12 cellular contexts compared by ENCODE assay signal in the genomic region with DNA sequence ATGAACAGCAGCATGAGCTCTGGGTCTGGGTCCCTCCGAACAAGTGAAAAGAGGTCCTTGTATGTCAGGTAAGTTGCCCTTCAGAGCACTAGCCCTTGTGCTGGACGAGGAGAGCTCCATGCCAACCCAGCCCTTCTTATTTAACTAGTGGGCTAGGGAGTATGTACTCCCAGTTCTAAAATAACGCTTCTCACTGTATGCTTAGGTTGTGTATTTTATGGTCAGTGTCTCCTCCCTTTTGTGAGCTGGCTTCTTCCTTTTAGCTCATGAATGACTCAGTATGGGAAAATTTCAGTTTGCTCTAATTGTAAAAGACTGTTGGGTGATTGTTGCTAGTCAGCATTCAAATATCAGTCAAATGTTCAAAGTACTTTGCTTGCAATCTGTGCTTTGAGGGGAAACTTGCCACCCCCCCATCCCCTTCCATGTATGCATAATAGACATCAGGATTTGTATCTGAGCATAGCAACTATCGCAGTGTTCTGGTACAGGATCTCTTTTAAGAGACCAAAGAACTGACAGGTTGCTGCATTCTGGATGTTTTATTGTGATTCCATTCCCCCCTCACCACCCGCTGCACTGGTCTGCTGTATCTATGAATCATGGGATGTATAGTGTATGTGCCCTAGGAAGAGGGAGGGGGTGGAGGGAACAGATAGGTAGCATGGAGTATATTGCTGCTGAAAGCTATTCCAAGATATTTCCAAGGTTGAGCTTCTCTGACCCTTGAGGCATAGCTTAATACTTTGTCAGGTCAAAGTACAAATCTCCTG. TPM values are rescaled to one million over a fixed set of nuclear protein-coding genes. Genes with fewer than 3 reads are reported as not detected.
DNase-seq lines count a peak whose midpoint lies in the region; TF ChIP-seq lines count a peak whose summit lies in the region.
"Had no signal": no experiment of that assay in that cellular context is flagged by ENCODE, and none has a peak within 500 bp of the region (broad histone marks: within the 10 kb centered on the region; RNA-seq: fewer than 3 reads in every experiment).

No MANE protein-coding gene starts in this region.

- H3K9me3 Mint-ChIP-seq in activated naive CD4-positive, alpha-beta T cell treated with anti-CD3 and anti-CD28 coated beads for 36 hours: no peaks in the 10 kb centered on the region
- no peaks in the 10 kb centered on the region for H3K9me3 Mint-ChIP-seq in activated naive CD8-positive, alpha-beta T cell treated with anti-CD3 and anti-CD28 coated beads for 36 hours
- H3K9me3 Mint-ChIP-seq: CD8-positive, alpha-beta memory T cell; central memory CD8-positive, alpha-beta T cell had no signal

- H3K4me3 Mint-ChIP-seq in activated naive CD4-positive, alpha-beta T cell treated with anti-CD3 and anti-CD28 coated beads for 36 hours: no peak overlapping the region
- H3K4me3 Mint-ChIP-seq in activated naive CD8-positive, alpha-beta T cell treated with anti-CD3 and anti-CD28 coated beads for 36 hours: no peak overlapping the region
- H3K4me3 Mint-ChIP-seq: CD8-positive, alpha-beta memory T cell; central memory CD8-positive, alpha-beta T cell had no signal

- H3K36me3 ChIP-seq in ACC112 (ENCODE audit: insufficient read depth, low read length) (no peaks in the 10 kb centered on the region), mesodermal cell (ENCODE audit: control insufficient read depth, insufficient read depth, low read length) (peaks cover 7% of the 10 kb centered on the region)
- H3K36me3 ChIP-seq: neutrophil had no signal

- WGBS in mesodermal cell (ENCODE audit: insufficient coverage in 2 of 2), 2 experiments: 80% methylated on average over 1 of the region's 5 CpGs; no CpG with 5 or more reads in 1 of the 2 experiments

- H3K4me3 ChIP-seq in ACC112 (ENCODE audit: low read depth, low read length): peak overlapping the region; percentile 54; the same call in 1 of the 2 replicates
- peak overlapping the region; percentile 21 for H3K4me3 ChIP-seq in LNCaP clone FGC (ENCODE audit: low read depth, low read length)
- H3K4me3 ChIP-seq in choroid plexus epithelial cell (ENCODE audit: low read depth, low read length): no peak overlapping the region
- H3K4me3 ChIP-seq in mesodermal cell (ENCODE audit: extremely low read depth, insufficient read depth, low read length, poor library complexity, severe bottlenecking): peak overlapping the region; percentile 8

- CTCF ChIA-PET in activated naive CD4-positive, alpha-beta T cell treated with anti-CD3 and anti-CD28 coated beads for 36 hours (lab: Charles Lee): interaction anchor here (0.6 kb wide), 1 partner anchor 1006 kb away, joined by 4 read pairs; no protein-coding TSS in a partner anchor

- no peaks in the 10 kb centered on the region for H3K27me3 Mint-ChIP-seq in activated naive CD4-positive, alpha-beta T cell treated with anti-CD3 and anti-CD28 coated beads for 36 hours (ENCODE audit: low read depth)
- H3K27me3 Mint-ChIP-seq in activated naive CD8-positive, alpha-beta T cell treated with anti-CD3 and anti-CD28 coated beads for 36 hours: no peaks in the 10 kb centered on the region
- H3K27me3 Mint-ChIP-seq: central memory CD8-positive, alpha-beta T cell had no signal

- no peaks in the 10 kb centered on the region for H3K79me2 ChIP-seq in ACC112 (ENCODE audit: control insufficient read depth, insufficient read depth, low read length, unreplicated experiment)

- H3K36me3 Mint-ChIP-seq in activated naive CD4-positive, alpha-beta T cell treated with anti-CD3 and anti-CD28 coated beads for 36 hours (ENCODE audit: low read depth): peaks cover 1% of the 10 kb centered on the region
- peaks cover 3% of the 10 kb centered on the region for H3K36me3 Mint-ChIP-seq in activated naive CD8-positive, alpha-beta T cell treated with anti-CD3 and anti-CD28 coated beads for 36 hours

- H3K27ac ChIP-seq in ACC112 (ENCODE audit: low read depth, low read length) (peak overlapping the region; percentile 89), mesodermal cell (ENCODE audit: low read depth, low read length, severe bottlenecking) (peak overlapping the region; percentile 90)
- H3K27ac ChIP-seq: neutrophil had no signal

- H3K4me1 Mint-ChIP-seq in activated naive CD4-positive, alpha-beta T cell treated with anti-CD3 and anti-CD28 coated beads for 36 hours (ENCODE audit: low read depth): no peaks in the 10 kb centered on the region
- H3K4me1 Mint-ChIP-seq in activated naive CD8-positive, alpha-beta T cell treated with anti-CD3 and anti-CD28 coated beads for 36 hours: peaks cover 4% of the 10 kb centered on the region

- peaks cover 41% of the 10 kb centered on the region for H3K4me1 ChIP-seq in ACC112 (ENCODE audit: control insufficient read depth, insufficient read depth, low read length, unreplicated experiment)
- peaks cover 43% of the 10 kb centered on the region for H3K4me1 ChIP-seq in mesodermal cell (ENCODE audit: control insufficient read depth, insufficient read depth, low read length, poor library complexity, severe bottlenecking)

- intact Hi-C loops in activated naive CD4-positive, alpha-beta T cell treated with anti-CD3 and anti-CD28 coated beads for 36 hours (cut with micrococcal nuclease): no loop called here

- H3K27ac Mint-ChIP-seq in activated naive CD4-positive, alpha-beta T cell treated with anti-CD3 and anti-CD28 coated beads for 36 hours: no peak overlapping the region
- H3K27ac Mint-ChIP-seq in activated naive CD8-positive, alpha-beta T cell treated with anti-CD3 and anti-CD28 coated beads for 36 hours: no peak overlapping the region

- TF ChIP-seq CTCF in LNCaP clone FGC (IDR thresholded peaks at IDR 0.05; ENCODE audit: control insufficient read depth, extremely low read depth, insufficient read depth) (no peak), choroid plexus epithelial cell (conservative IDR thresholded peaks at IDR 0.05; ENCODE audit: low read depth, low read length) (no peak)

- no peak overlapping the region for H2AFZ ChIP-seq in ACC112 (ENCODE audit: low read length, unreplicated experiment)

- H3K27me3 ChIP-seq in ACC112 (ENCODE audit: insufficient read depth, low read length): no peaks in the 10 kb centered on the region
- H3K27me3 ChIP-seq: neutrophil had no signal

- DNase-seq in LNCaP clone FGC (ENCODE audit: low read depth) (no peak), choroid plexus epithelial cell (ENCODE audit: low read depth) (peak; percentile 72), NCI-H1092 treated with DMSO at 0.1 percent for 48 hours (lab: John Stamatoyannopoulos, UW) (no peak), UCSD-AML1 (lab: John Stamatoyannopoulos, UW; ENCODE audit: unreplicated experiment) (no peak)
- DNase-seq in activated naive CD4-positive, alpha-beta T cell treated with anti-CD3 and anti-CD28 coated beads for 36 hours: no peak
- DNase-seq in activated naive CD8-positive, alpha-beta T cell treated with anti-CD3 and anti-CD28 coated beads for 36 hours: no peak
- DNase-seq: CD8-positive, alpha-beta memory T cell; stimulated activated naive CD4-positive, alpha-beta T cell had no signal

- no peaks in the 10 kb centered on the region for H3K9me3 ChIP-seq in mesodermal cell (ENCODE audit: control insufficient read depth, low read length)
- H3K9me3 ChIP-seq: neutrophil had no signal

RNA-seq across cellular contexts. Expression of a gene that starts 34.7 kb away (rescaled TPM):
- polyA plus RNA-seq in mesodermal cell (2013, experiment 1 of 2): 22.7 TPM
- polyA plus RNA-seq in mesodermal cell (2013, experiment 2 of 2): 26.9 TPM
- total RNA-seq in activated naive CD4-positive, alpha-beta T cell treated with anti-CD3 and anti-CD28 coated beads for 36 hours: 10 to 100 TPM; 11.0 to 12.9 TPM
- 10 to 100 TPM; 22.8 to 25.8 TPM for total RNA-seq in activated naive CD8-positive, alpha-beta T cell treated with anti-CD3 and anti-CD28 coated beads for 36 hours

RNA-seq across cellular contexts. Expression of a gene that starts 56.3 kb away (rescaled TPM):
- 0.59 TPM for polyA plus RNA-seq in mesodermal cell (2013, experiment 1 of 2)
- 0.30 TPM for polyA plus RNA-seq in mesodermal cell (2013, experiment 2 of 2)
- not detected for total RNA-seq in activated naive CD4-positive, alpha-beta T cell treated with anti-CD3 and anti-CD28 coated beads for 36 hours
- not detected for total RNA-seq in activated naive CD8-positive, alpha-beta T cell treated with anti-CD3 and anti-CD28 coated beads for 36 hours
- polyA plus RNA-seq: CD8-positive, alpha-beta memory T cell had no signal
